Comparison of ENCODE assay signal across 3 cellular contexts in genomic region chr2:3606028-3606369, GRCh38.
TF ChIP-seq lines count a peak whose summit lies in the region.

No MANE protein-coding gene starts in this region.

TF ChIP-seq in SK-N-SH, 30 proteins besides CTCF, POLR2A, EP300 and RAD21:
- TF ChIP-seq TEAD4 (IDR thresholded peaks at IDR 0.05; ENCODE audit: borderline replicate concordance, insufficient read depth) (no peak), POLR2AphosphoS5 (IDR thresholded peaks at IDR 0.05; ENCODE audit: low read depth, low read length) (no peak), MEF2A (IDR thresholded peaks at IDR 0.05; ENCODE audit: borderline replicate concordance, low read depth) (no peak)
- TF ChIP-seq, protein P1, sequence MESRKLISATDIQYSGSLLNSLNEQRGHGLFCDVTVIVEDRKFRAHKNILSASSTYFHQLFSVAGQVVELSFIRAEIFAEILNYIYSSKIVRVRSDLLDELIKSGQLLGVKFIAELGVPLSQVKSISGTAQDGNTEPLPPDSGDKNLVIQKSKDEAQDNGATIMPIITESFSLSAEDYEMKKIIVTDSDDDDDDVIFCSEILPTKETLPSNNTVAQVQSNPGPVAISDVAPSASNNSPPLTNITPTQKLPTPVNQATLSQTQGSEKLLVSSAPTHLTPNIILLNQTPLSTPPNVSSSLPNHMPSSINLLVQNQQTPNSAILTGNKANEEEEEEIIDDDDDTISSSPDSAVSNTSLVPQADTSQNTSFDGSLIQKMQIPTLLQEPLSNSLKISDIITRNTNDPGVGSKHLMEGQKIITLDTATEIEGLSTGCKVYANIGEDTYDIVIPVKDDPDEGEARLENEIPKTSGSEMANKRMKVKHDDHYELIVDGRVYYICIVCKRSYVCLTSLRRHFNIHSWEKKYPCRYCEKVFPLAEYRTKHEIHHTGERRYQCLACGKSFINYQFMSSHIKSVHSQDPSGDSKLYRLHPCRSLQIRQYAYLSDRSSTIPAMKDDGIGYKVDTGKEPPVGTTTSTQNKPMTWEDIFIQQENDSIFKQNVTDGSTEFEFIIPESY (IDR thresholded peaks at IDR 0.05; ENCODE audit: borderline replicate concordance, low read depth), result no peak

TF ChIP-seq in SK-N-SH treated with all-trans-retinoic acid at 6 μM for 48 hours, 23 proteins besides CTCF, POLR2A, EP300 and RAD21 (continues in another document):
- no peak for TF ChIP-seq OSR1 (CRISPR knock-in tag; IDR thresholded peaks at IDR 0.05)
- no peak for TF ChIP-seq ZFP3 (CRISPR knock-in tag; IDR thresholded peaks at IDR 0.05)
- TF ChIP-seq ZFP30 (CRISPR knock-in tag; IDR thresholded peaks at IDR 0.05), result no peak
- TF ChIP-seq ISL1 (CRISPR knock-in tag; IDR thresholded peaks at IDR 0.05), result no peak
- TF ChIP-seq PATZ1 (CRISPR knock-in tag; IDR thresholded peaks at IDR 0.05; ENCODE audit: borderline replicate concordance), result no peak
- TF ChIP-seq PPARA (CRISPR knock-in tag; IDR thresholded peaks at IDR 0.05; ENCODE audit: borderline replicate concordance), result no peak
- TF ChIP-seq, protein P2, sequence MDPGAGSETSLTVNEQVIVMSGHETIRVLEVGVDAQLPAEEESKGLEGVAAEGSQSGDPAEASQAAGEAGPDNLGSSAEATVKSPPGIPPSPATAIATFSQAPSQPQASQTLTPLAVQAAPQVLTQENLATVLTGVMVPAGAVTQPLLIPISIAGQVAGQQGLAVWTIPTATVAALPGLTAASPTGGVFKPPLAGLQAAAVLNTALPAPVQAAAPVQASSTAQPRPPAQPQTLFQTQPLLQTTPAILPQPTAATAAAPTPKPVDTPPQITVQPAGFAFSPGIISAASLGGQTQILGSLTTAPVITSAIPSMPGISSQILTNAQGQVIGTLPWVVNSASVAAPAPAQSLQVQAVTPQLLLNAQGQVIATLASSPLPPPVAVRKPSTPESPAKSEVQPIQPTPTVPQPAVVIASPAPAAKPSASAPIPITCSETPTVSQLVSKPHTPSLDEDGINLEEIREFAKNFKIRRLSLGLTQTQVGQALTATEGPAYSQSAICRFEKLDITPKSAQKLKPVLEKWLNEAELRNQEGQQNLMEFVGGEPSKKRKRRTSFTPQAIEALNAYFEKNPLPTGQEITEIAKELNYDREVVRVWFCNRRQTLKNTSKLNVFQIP (CRISPR knock-in tag; IDR thresholded peaks at IDR 0.05; ENCODE audit: borderline replicate concordance, low read depth), result no peak
- TF ChIP-seq TOX (CRISPR knock-in tag; IDR thresholded peaks at IDR 0.05; ENCODE audit: borderline replicate concordance), result no peak
- no peak for TF ChIP-seq TCF4 (CRISPR knock-in tag; IDR thresholded peaks at IDR 0.05; ENCODE audit: borderline replicate concordance)
- TF ChIP-seq BACH2 (CRISPR knock-in tag; IDR thresholded peaks at IDR 0.05; ENCODE audit: borderline replicate concordance), result no peak
- no peak for TF ChIP-seq GLIS3 (CRISPR knock-in tag; IDR thresholded peaks at IDR 0.05)
- no peak for TF ChIP-seq RARB (CRISPR knock-in tag; IDR thresholded peaks at IDR 0.05)
- TF ChIP-seq, protein P3, sequence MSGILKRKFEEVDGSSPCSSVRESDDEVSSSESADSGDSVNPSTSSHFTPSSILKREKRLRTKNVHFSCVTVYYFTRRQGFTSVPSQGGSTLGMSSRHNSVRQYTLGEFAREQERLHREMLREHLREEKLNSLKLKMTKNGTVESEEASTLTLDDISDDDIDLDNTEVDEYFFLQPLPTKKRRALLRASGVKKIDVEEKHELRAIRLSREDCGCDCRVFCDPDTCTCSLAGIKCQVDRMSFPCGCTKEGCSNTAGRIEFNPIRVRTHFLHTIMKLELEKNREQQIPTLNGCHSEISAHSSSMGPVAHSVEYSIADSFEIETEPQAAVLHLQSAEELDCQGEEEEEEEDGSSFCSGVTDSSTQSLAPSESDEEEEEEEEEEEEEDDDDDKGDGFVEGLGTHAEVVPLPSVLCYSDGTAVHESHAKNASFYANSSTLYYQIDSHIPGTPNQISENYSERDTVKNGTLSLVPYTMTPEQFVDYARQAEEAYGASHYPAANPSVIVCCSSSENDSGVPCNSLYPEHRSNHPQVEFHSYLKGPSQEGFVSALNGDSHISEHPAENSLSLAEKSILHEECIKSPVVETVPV (CRISPR knock-in tag; IDR thresholded peaks at IDR 0.05), result no peak
- no peak for TF ChIP-seq ZC3H10 (CRISPR knock-in tag; IDR thresholded peaks at IDR 0.05)
- TF ChIP-seq CREB5 (CRISPR knock-in tag; IDR thresholded peaks at IDR 0.05; ENCODE audit: low read depth), result no peak

TF ChIP-seq in HCT116, 20 proteins besides CTCF, POLR2A, EP300 and RAD21:
- TF ChIP-seq EGR1 (IDR thresholded peaks at IDR 0.05; ENCODE audit: low read depth) (no peak), JUND (IDR thresholded peaks at IDR 0.05) (no peak), FOSL1 (IDR thresholded peaks at IDR 0.05; ENCODE audit: low read depth) (no peak), ELF1 (IDR thresholded peaks at IDR 0.05; ENCODE audit: borderline replicate concordance, low read depth) (no peak), EZH2phosphoT487 (IDR thresholded peaks at IDR 0.05; ENCODE audit: borderline replicate concordance) (no peak), CEBPB (IDR thresholded peaks at IDR 0.05; ENCODE audit: low read depth) (no peak), ZFX (IDR thresholded peaks at IDR 0.05) (no peak), SIN3A (IDR thresholded peaks at IDR 0.05; ENCODE audit: low read depth) (no peak), TCF7L2 (IDR thresholded peaks at IDR 0.05; ENCODE audit: borderline replicate concordance, extremely low read depth, insufficient read depth, insufficient read length) (no peak), CBX3 (IDR thresholded peaks at IDR 0.05; ENCODE audit: low read depth) (no peak), SRF (IDR thresholded peaks at IDR 0.05; ENCODE audit: low read depth) (no peak), REST (IDR thresholded peaks at IDR 0.05; ENCODE audit: low read depth) (no peak), MAX (IDR thresholded peaks at IDR 0.05) (no peak), YY1 (IDR thresholded peaks at IDR 0.05; ENCODE audit: extremely low read depth, insufficient replicate concordance, low read depth, low read length) (no peak)
- TF ChIP-seq, protein P1 (IDR thresholded peaks at IDR 0.05; ENCODE audit: extremely low read depth, insufficient replicate concordance, low read length), result no peak
- TF ChIP-seq, protein P4, sequence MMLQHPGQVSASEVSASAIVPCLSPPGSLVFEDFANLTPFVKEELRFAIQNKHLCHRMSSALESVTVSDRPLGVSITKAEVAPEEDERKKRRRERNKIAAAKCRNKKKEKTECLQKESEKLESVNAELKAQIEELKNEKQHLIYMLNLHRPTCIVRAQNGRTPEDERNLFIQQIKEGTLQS (IDR thresholded peaks at IDR 0.05), result no peak
